In the genomic region with DNA sequence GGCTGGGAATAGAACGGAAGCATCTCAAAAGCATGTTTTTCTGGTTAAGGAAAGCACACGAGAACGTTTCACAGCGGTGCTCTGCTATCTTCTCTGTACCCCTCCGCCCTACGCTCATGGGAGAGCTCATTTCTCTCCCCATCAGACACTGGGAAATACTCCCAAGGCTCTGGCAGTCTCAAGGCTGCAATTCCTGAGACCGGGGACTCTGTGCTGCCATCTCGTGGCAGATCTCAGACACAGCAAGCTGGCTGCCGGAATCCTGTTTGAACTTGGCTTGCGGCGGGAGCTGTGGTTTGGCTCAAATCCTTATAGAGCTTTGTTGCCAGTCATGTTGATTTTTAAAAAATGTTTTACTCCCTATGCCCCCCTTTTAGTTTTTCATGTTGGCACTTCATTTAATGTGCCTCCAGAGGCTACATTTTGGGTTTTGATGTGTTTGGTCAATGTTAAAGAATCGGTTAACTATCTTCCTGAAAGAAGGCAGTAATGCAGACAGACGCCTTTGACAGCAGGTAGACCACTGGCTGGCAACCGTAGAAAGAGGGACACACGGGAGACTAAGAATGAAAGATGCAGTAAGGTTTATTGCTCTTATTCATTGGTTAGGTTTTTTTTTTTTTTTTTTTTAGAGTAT, we compare ENCODE assay signal across 8 cellular contexts. TPM values are rescaled to one million over a fixed set of nuclear protein-coding genes. Genes with fewer than 3 reads are reported as not detected.
DNase-seq lines count a peak whose midpoint lies in the region; ATAC-seq and TF ChIP-seq lines count a peak whose summit lies in the region.

No MANE protein-coding gene starts in this region.

- no peaks in the 10 kb centered on the region for H3K9me3 ChIP-seq in HAP-1
- H3K9me3 ChIP-seq in SU-DHL-6 (ENCODE audit: insufficient read depth, low read length) = no peaks in the 10 kb centered on the region
- no peaks in the 10 kb centered on the region for H3K9me3 ChIP-seq in adrenal gland (replicated peaks in 1 of 3)
- no peaks in the 10 kb centered on the region for H3K9me3 ChIP-seq in left ventricle myocardium inferior (replicated peaks)

- TF ChIP-seq CTCF in SU-DHL-6 (IDR thresholded peaks at IDR 0.05; ENCODE audit: insufficient read depth, low read length, poor library complexity, severe bottlenecking) (peak; percentile 91), adrenal gland (IDR thresholded peaks at IDR 0.05) (peak; percentile 82 to 97 (median 92)), left ventricle myocardium inferior (IDR thresholded peaks at IDR 0.05; ENCODE audit: borderline replicate concordance) (peak; percentile 99)

- H3K27me3 ChIP-seq in HAP-1 (ENCODE audit: low read depth) = no peaks in the 10 kb centered on the region
- no peaks in the 10 kb centered on the region for H3K27me3 ChIP-seq in SU-DHL-6 (ENCODE audit: low read length)
- no peaks in the 10 kb centered on the region for H3K27me3 ChIP-seq in adrenal gland
- H3K27me3 ChIP-seq in left ventricle myocardium inferior (ENCODE audit: low read depth) = peaks cover 28% of the 10 kb centered on the region
- H3K27me3 ChIP-seq in rectal smooth muscle tissue (ENCODE audit: control insufficient read depth, insufficient read depth, low read length) = no peaks in the 10 kb centered on the region

- no peak overlapping the region for H3K4me2 ChIP-seq in SU-DHL-6 (ENCODE audit: low read depth, low read length, poor library complexity, severe bottlenecking)

- H3K79me2 ChIP-seq in SU-DHL-6 (ENCODE audit: insufficient read depth, low read length) = no peaks in the 10 kb centered on the region

- DNase-seq in G401 (ENCODE audit: low spot score) (peak; percentile 95), HAP-1 (ENCODE audit: low spot score in 2 of 2) (peak; percentile 38 to 75), NCI-H1092 (lab: John Stamatoyannopoulos, UW) (peak; percentile 71), adrenal gland (peak; percentile 78 to 95 (median 84)), left ventricle myocardium inferior (peak; percentile 71)

- H4K20me1 ChIP-seq in SU-DHL-6 (ENCODE audit: low read depth, low read length) = no peaks in the 10 kb centered on the region

- no peak overlapping the region for H2AFZ ChIP-seq in SU-DHL-6 (ENCODE audit: low read depth, low read length, severe bottlenecking)

- H3K9ac ChIP-seq in SU-DHL-6 (ENCODE audit: low read length) (no peak overlapping the region), rectal smooth muscle tissue (ENCODE audit: low read length) (no peak overlapping the region)

- H3K36me3 ChIP-seq in HAP-1 (replicated peaks) (no peaks in the 10 kb centered on the region), SU-DHL-6 (ENCODE audit: low read length) (no peaks in the 10 kb centered on the region), adrenal gland (replicated peaks in 1 of 2) (no peaks in the 10 kb centered on the region), left ventricle myocardium inferior (no peaks in the 10 kb centered on the region), rectal smooth muscle tissue (ENCODE audit: control insufficient read depth, insufficient read depth, low read length) (no peaks in the 10 kb centered on the region)

- H3K9me2 ChIP-seq in SU-DHL-6 (replicated peaks; ENCODE audit: insufficient read depth, low read length) = no peaks in the 10 kb centered on the region

- H3F3A ChIP-seq in SU-DHL-6 (ENCODE audit: insufficient read depth) = no peaks in the 10 kb centered on the region

- intact Hi-C loops in adrenal gland (cut with DNase I) (loop anchor here in 1 of 2 donors (5.0 kb wide), 1 partner anchor 171 kb away; no protein-coding TSS in a partner anchor), left ventricle myocardium inferior (cut with micrococcal nuclease) (loop anchor here (10.0 kb wide), 2 partner anchors 178 to 748 kb away; no protein-coding TSS in a partner anchor)

- ATAC-seq in HG02840 (IDR thresholded peaks at IDR 0.05; ENCODE audit: low FRiP score, unreplicated experiment) = no peak

- H3K4me1 ChIP-seq in HAP-1 (no peaks in the 10 kb centered on the region), adrenal gland (replicated peaks in 1 of 2) (peaks cover 0 to 13% of the 10 kb centered on the region in 2 donors), left ventricle myocardium inferior (no peaks in the 10 kb centered on the region), rectal smooth muscle tissue (ENCODE audit: control insufficient read depth, insufficient read depth, low read length) (peaks cover 4% of the 10 kb centered on the region)

- no peak for TF ChIP-seq POLR2A in adrenal gland (IDR thresholded peaks at IDR 0.05)

- 14 to 18% (median 16%) methylated on average over 15 of the region's 15 CpGs for WGBS in adrenal gland, 4 donors

- H3K27ac ChIP-seq in SU-DHL-6 (ENCODE audit: low read depth, low read length) = no peak overlapping the region
- no peak overlapping the region for H3K27ac ChIP-seq in adrenal gland
- H3K27ac ChIP-seq in left ventricle myocardium inferior (replicated peaks) = no peak overlapping the region
- H3K27ac ChIP-seq in rectal smooth muscle tissue (ENCODE audit: low read depth, low read length) = no peak overlapping the region

- H3K4me3 ChIP-seq in HAP-1 (no peak overlapping the region), SU-DHL-6 (ENCODE audit: insufficient read depth, low read length, poor library complexity, severe bottlenecking) (no peak overlapping the region), adrenal gland (peak overlapping the region in 1 of 4 donors; percentile 45), left ventricle myocardium inferior (peak overlapping the region; percentile 47), rectal smooth muscle tissue (ENCODE audit: low read length) (peak overlapping the region; percentile 20)

- in situ Hi-C loops in G401 (cut with HindIII; ENCODE audit: low sequenced_read_pairs) = no loop called here
- in situ Hi-C loops in HAP-1 (cut with MboI; ENCODE audit: low sequenced_read_pairs) = loop anchor here (25.0 kb wide), 1 partner anchor 696 kb away; no protein-coding TSS in a partner anchor

RNA-seq across cellular contexts. Expression of a gene that starts 27.6 kb away (rescaled TPM):
- not detected in 2 replicates for total RNA-seq in G401 (2014; rRNA removed; shearing (Covaris generic))
- total RNA-seq in adrenal gland (1 to 10 TPM in 3 of 8 donors, under 1 TPM in 3, not detected in 2; 0.29 to 1.9 (median 0.85) TPM), left ventricle myocardium inferior (2.9 TPM)
- polyA plus RNA-seq in adrenal gland = 1 to 10 TPM in 1 of 3 donors, under 1 TPM in 2; 0.32 to 1.4 (median 0.48) TPM

Comparison
In these comparisons a context has a peak if more than half of its experiments do, and no peak if none do; other contexts are left out.
1. H3K4me3 ChIP-seq: peak in left ventricle myocardium inferior (single experiment) and rectal smooth muscle tissue (single experiment); none in HAP-1 (single experiment) and SU-DHL-6 (single experiment).
2. Peak in every context shown above with its lines, with median percentiles within 50 percentile points of each other: DNase-seq and CTCF ChIP-seq.